ENCODE assay signal across 14 cellular contexts in the genomic region with DNA sequence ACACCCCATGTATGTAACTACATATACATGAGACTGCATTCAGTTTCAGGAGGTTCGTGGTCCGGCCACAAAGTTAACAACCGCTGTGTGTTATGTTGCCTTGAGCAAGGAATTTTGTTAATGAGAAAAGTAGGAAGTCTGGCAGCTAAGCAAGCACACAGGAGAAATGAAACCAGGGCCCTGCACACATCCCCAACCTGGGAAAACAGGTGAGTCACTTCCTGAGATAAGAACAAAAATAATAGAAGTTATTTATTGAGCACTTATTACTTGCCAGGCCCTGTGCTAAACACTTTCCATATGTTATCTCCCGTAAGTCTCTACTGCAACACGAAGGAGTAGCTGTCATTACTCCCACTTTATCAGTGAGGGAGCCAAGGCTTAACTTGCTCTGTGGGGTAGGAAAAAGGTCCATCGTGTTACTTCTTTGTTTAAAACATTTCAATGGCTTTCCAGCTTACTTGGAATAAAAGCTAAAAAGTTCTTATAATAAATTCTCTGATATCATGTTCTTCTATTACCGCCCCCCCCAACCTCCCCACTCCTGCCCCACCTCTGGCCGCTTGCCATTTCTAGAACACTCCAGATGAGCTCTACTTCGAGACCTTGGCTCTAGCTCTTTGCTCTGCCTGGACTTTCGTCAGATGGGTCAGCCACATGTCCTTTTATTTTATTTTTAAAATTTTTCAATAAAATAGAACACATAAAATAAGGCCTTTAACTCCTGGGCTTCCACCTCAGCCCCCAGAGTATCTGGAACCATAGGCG. TPM values are rescaled to one million over a fixed set of nuclear protein-coding genes. Genes with fewer than 3 reads are reported as not detected.
A peak's percentile ranks its signal among the peaks of the same experiment; 100 is the strongest.
DNase-seq lines count a peak whose midpoint lies in the region; ATAC-seq, FAIRE-seq and TF ChIP-seq lines count a peak whose summit lies in the region.
"Had no signal": no experiment of that assay in that cellular context is flagged by ENCODE, and none has a peak within 500 bp of the region (broad histone marks: within the 10 kb centered on the region; RNA-seq: fewer than 3 reads in every experiment).

No MANE protein-coding gene starts in this region.

- no peak overlapping the region for H3K9ac ChIP-seq in BLaER1 treated with 17β-estradiol and CSF1 and Interleukin-3, amounts not matched to agents 10 nM and 100 nM
- no peak overlapping the region for H3K9ac ChIP-seq in keratinocyte (ENCODE audit: control insufficient read depth, extremely low read depth, insufficient read depth, low read length)

- no peaks in the 10 kb centered on the region for H4K20me1 ChIP-seq in BLaER1 treated with 17β-estradiol and CSF1 and Interleukin-3, amounts not matched to agents 10 nM and 100 nM
- no peaks in the 10 kb centered on the region for H4K20me1 ChIP-seq in keratinocyte (ENCODE audit: control insufficient read depth, extremely low read depth, insufficient read depth, low read length)

- TF ChIP-seq CTCF in HFF-Myc (IDR thresholded peaks at IDR 0.05; ENCODE audit: low read depth, low read length, missing control alignments) = no peak
- no peak for TF ChIP-seq CTCF in keratinocyte (optimal IDR thresholded peaks at IDR 0.05 in 1 of 3, IDR thresholded peaks at IDR 0.05 in 1 of 3, conservative IDR thresholded peaks at IDR 0.05 in 1 of 3; ENCODE audit: extremely low read depth in 1 of 3, insufficient read depth in 2 of 3, low read length in 3 of 3)
- no peak for TF ChIP-seq CTCF in GM20000 (IDR thresholded peaks at IDR 0.05; ENCODE audit: extremely low read depth, missing control alignments)

- no peaks in the 10 kb centered on the region for H3K9me1 ChIP-seq in keratinocyte (ENCODE audit: control insufficient read depth, extremely low read depth, insufficient read depth, low read length)

- peaks cover 0 to 3% (median 0%) of the 10 kb centered on the region in 11 experiments; a peak in 1 of 22 replicates for H3K9me3 ChIP-seq in BLaER1 treated with 17β-estradiol and CSF1 and Interleukin-3, amounts not matched to agents 10 nM and 100 nM (replicated peaks in 1 of 11)
- H3K9me3 ChIP-seq in keratinocyte (ENCODE audit: control insufficient read depth, low read depth, low read length) = no peaks in the 10 kb centered on the region

- H3K4me1 ChIP-seq in BLaER1 treated with 17β-estradiol and CSF1 and Interleukin-3, amounts not matched to agents 10 nM and 100 nM = peaks cover 0 to 64% (median 12%) of the 10 kb centered on the region in 10 experiments; a peak in 10 of 20 replicates
- H3K4me1 ChIP-seq in keratinocyte (ENCODE audit: control insufficient read depth, extremely low read depth, insufficient read depth, low read length) = peaks cover 8% of the 10 kb centered on the region

- DNase-seq in HFF-Myc (ENCODE audit: extremely low read depth, low read depth) (peak; percentile 21), astrocyte of the hippocampus (ENCODE audit: low read depth, low spot score) (peak; percentile 23), keratinocyte (ENCODE audit: low read depth, low spot score) (no peak), GM20000 (ENCODE audit: low spot score) (no peak), mesenteric fat pad (ENCODE audit: low spot score) (no peak), NCI-H1436 treated with DMSO at 0.1 percent for 48 hours (lab: John Stamatoyannopoulos, UW) (no peak)
- DNase-seq: activated effector memory CD4-positive, alpha-beta T cell treated with Interleukin-2 at 50 U/mL for 16 hours; aorta; NCI-H345; stimulated activated naive CD4-positive, alpha-beta T cell treated with Interleukin-2 at 50 U/mL for 16 hours; WERI-Rb-1 had no signal

- dilution Hi-C loops in keratinocyte (cut with MboI; ENCODE audit: extremely low pct_ligation_motif_present, low sequenced_read_pairs) = no loop called here

- H3K27ac ChIP-seq in BLaER1 treated with 17β-estradiol and CSF1 and Interleukin-3, amounts not matched to agents 10 nM and 100 nM = no peak overlapping the region
- H3K27ac ChIP-seq in keratinocyte (ENCODE audit: control insufficient read depth, insufficient read depth, low read length) = peak overlapping the region; percentile 19
- H3K27ac ChIP-seq: WERI-Rb-1 had no signal

- no peak for ATAC-seq in GM21619 (IDR thresholded peaks at IDR 0.05; ENCODE audit: unreplicated experiment)

- FAIRE-seq in keratinocyte (lab: Jason Lieb, UNC) = peak; percentile 57

- peak overlapping the region in 6 of 11 experiments; percentile 37 to 77 (median 65); a peak in 11 of 22 replicates for H3K4me2 ChIP-seq in BLaER1 treated with 17β-estradiol and CSF1 and Interleukin-3, amounts not matched to agents 10 nM and 100 nM
- peak overlapping the region; percentile 60 for H3K4me2 ChIP-seq in keratinocyte (ENCODE audit: control insufficient read depth, extremely low read depth, insufficient read depth, low read depth, low read length)
- H3K4me2 ChIP-seq: GM23338 had no signal

- no peaks in the 10 kb centered on the region for H3K79me2 ChIP-seq in keratinocyte (ENCODE audit: control insufficient read depth, insufficient read depth, low read length)

- H3K27me3 ChIP-seq in BLaER1 treated with 17β-estradiol and CSF1 and Interleukin-3, amounts not matched to agents 10 nM and 100 nM = no peaks in the 10 kb centered on the region
- no peaks in the 10 kb centered on the region for H3K27me3 ChIP-seq in keratinocyte (ENCODE audit: control insufficient read depth, extremely low read depth, insufficient read depth, low read length)

- H3K36me3 ChIP-seq in BLaER1 treated with 17β-estradiol and CSF1 and Interleukin-3, amounts not matched to agents 10 nM and 100 nM = no peaks in the 10 kb centered on the region
- H3K36me3 ChIP-seq in keratinocyte (ENCODE audit: control insufficient read depth in 2 of 2, extremely low read depth in 1 of 2, insufficient read depth in 2 of 2, low read length in 2 of 2) = no peaks in the 10 kb centered on the region
- H3K36me3 ChIP-seq: WERI-Rb-1 had no signal

- peak overlapping the region; percentile 63 for H2AFZ ChIP-seq in keratinocyte (ENCODE audit: control insufficient read depth, low read length)
- H2AFZ ChIP-seq: GM23338 had no signal

- no peak overlapping the region for H3K4me3 ChIP-seq in BLaER1 treated with 17β-estradiol and CSF1 and Interleukin-3, amounts not matched to agents 10 nM and 100 nM
- H3K4me3 ChIP-seq in HFF-Myc (replicated peaks; ENCODE audit: low read depth, low read length) = no peak overlapping the region
- no peak overlapping the region for H3K4me3 ChIP-seq in keratinocyte (ENCODE audit: control insufficient read depth in 2 of 3, extremely low read depth in 1 of 3, insufficient read depth in 2 of 3, low read depth in 1 of 3, low read length in 3 of 3)
- H3K4me3 ChIP-seq: GM23338 had no signal

RNA-seq across cellular contexts. Expression of gene PLAC8, which starts 36.2 kb away (rescaled TPM):
- 0.61 to 1.5 TPM (median 1.3 TPM) in 3 replicates for polyA plus RNA-seq in keratinocyte
- polyA plus RNA-seq in keratinocyte (2011; ENCODE audit: low read depth) = not detected
- 0.61 and 0.98 TPM in 2 replicates for polyA plus RNA-seq in keratinocyte (2011; cell fraction: cytosol; rRNA removed)
- 0.66 and 0.81 TPM in 2 replicates for polyA plus RNA-seq in keratinocyte (2011; cell fraction: nucleus; rRNA removed)
- polyA plus RNA-seq in keratinocyte (2012; ENCODE audit: low replicate concordance) = 0.48 and 0.91 TPM in 2 replicates
- 0.53 to 1.0 TPM in 2 of 3 replicates, not detected in the other for polyA minus RNA-seq in keratinocyte
- polyA minus RNA-seq in keratinocyte (2011; cell fraction: cytosol; rRNA and poly(A)+ RNA removed) = 1.3 TPM
- 0.21 TPM in 1 of 2 replicates, not detected in the other for polyA minus RNA-seq in keratinocyte (2011; cell fraction: nucleus; rRNA and poly(A)+ RNA removed)
- 9.5 TPM for total RNA-seq in mesenteric fat pad

Comparison
In these comparisons a context has a peak if more than half of its experiments do, and no peak if none do; other contexts are left out.
1. DNase-seq: peak in HFF-Myc (single experiment) and astrocyte of the hippocampus (single experiment); none in keratinocyte (single experiment), GM20000 (single experiment), mesenteric fat pad (single experiment) and NCI-H1436 treated with DMSO at 0.1 percent for 48 hours (single experiment).